ENCODE assay signal across 9 cellular contexts in the genomic region with DNA sequence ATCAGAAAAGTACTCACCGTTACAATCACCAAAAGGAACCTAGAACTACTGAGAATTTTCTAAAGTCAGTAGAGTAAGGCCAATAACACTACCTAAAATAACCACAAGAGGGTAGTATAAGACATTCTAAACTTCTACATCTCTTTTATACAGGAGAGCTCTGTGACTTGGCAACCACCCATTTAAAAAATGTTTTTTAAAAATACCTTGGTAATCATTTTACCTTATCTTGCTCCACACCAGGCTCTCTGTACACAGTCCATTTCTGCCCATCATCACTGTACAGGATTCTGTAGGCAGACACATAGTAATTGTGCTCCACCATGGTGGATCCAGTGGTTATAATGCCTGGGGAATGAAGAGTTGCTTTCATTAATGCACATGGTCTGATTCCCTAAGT. TPM values are rescaled to one million over a fixed set of nuclear protein-coding genes. Genes with fewer than 3 reads are reported as not detected.
DNase-seq lines count a peak whose midpoint lies in the region; ATAC-seq, FAIRE-seq and TF ChIP-seq lines count a peak whose summit lies in the region.
"Had no signal": no experiment of that assay in that cellular context is flagged by ENCODE, and none has a peak within 500 bp of the region (broad histone marks: within the 10 kb centered on the region; RNA-seq: fewer than 3 reads in every experiment).

No MANE protein-coding gene starts in this region.

- H3K36me3 ChIP-seq in SU-DHL-6 (ENCODE audit: low read length), result no peaks in the 10 kb centered on the region
- H3K36me3 ChIP-seq in pancreas, result no peaks in the 10 kb centered on the region

- WGBS in pancreas, 2 donors, result 15 to 26% methylated on average over 1 of the region's 1 CpG

- no peaks in the 10 kb centered on the region for H3K9me3 ChIP-seq in SU-DHL-6 (ENCODE audit: insufficient read depth, low read length)
- no peaks in the 10 kb centered on the region for H3K9me3 ChIP-seq in pancreas

- H3F3A ChIP-seq in SU-DHL-6 (ENCODE audit: insufficient read depth), result no peaks in the 10 kb centered on the region

- TF ChIP-seq CTCF in AG04449 (IDR thresholded peaks at IDR 0.05; ENCODE audit: insufficient read depth, low read length, missing control alignments) (peak; percentile 10), GM13976 (IDR thresholded peaks at IDR 0.05; ENCODE audit: borderline replicate concordance, control extremely low read depth, extremely low read depth, insufficient read depth, missing control alignments) (peak; percentile 34), SU-DHL-6 (IDR thresholded peaks at IDR 0.05; ENCODE audit: insufficient read depth, low read length, poor library complexity, severe bottlenecking) (peak; percentile 21), pancreas (IDR thresholded peaks at IDR 0.05) (peak; percentile 54 to 80 (median 72))

- no peaks in the 10 kb centered on the region for H4K20me1 ChIP-seq in SU-DHL-6 (ENCODE audit: low read depth, low read length)

- H3K4me3 ChIP-seq in AG04449 (ENCODE audit: low read depth, low read length) (no peak overlapping the region), SU-DHL-6 (ENCODE audit: insufficient read depth, low read length, poor library complexity, severe bottlenecking) (no peak overlapping the region), pancreas (no peak overlapping the region)

- CTCF ChIA-PET in AG04449 (lab: Yijun Ruan, JAX), result interaction anchor here (0.6 to 10.2 kb wide), 41 partner anchors 9 to 937 kb away, joined by 3 to 394 read pairs (median 4); a partner anchor contains a TSS

- POLR2A ChIA-PET in AG04449 (lab: Yijun Ruan, JAX), result no interaction called here

- ATAC-seq in HG02759 (IDR thresholded peaks at IDR 0.05; ENCODE audit: unreplicated experiment) (peak; percentile 82), pancreas (peak; percentile 65 to 93 (median 91))

- H3K79me2 ChIP-seq in SU-DHL-6 (ENCODE audit: insufficient read depth, low read length), result no peaks in the 10 kb centered on the region

- FAIRE-seq in pancreas (lab: Jason Lieb, UNC), result peak; percentile 94
- FAIRE-seq: keratinocyte had no signal

- in situ Hi-C loops in GM13976 (cut with MboI; ENCODE audit: low sequenced_read_pairs, unreplicated experiment), result loop anchor here (25.0 kb wide), 3 partner anchors 345 to 780 kb away; a partner anchor contains a TSS

- intact Hi-C loops in pancreas (cut with DNase I), result loop anchor here in 2 of 3 donors (5.0 to 10.0 kb wide), 3 partner anchors 170 to 357 kb away; no protein-coding TSS in a partner anchor

- no peak overlapping the region for H3K9ac ChIP-seq in SU-DHL-6 (ENCODE audit: low read length)

- no peak overlapping the region for H2AFZ ChIP-seq in SU-DHL-6 (ENCODE audit: low read depth, low read length, severe bottlenecking)

- H3K9me2 ChIP-seq in SU-DHL-6 (replicated peaks; ENCODE audit: insufficient read depth, low read length), result no peaks in the 10 kb centered on the region

- H3K27ac ChIP-seq in SU-DHL-6 (ENCODE audit: low read depth, low read length), result no peak overlapping the region
- no peak overlapping the region for H3K27ac ChIP-seq in pancreas

- H3K4me2 ChIP-seq in SU-DHL-6 (ENCODE audit: low read depth, low read length, poor library complexity, severe bottlenecking), result no peak overlapping the region

- DNase-seq in AG04449 (ENCODE audit: low read depth, low spot score), result no peak
- peak; percentile 46 for DNase-seq in GM13976 (ENCODE audit: low spot score)
- peak; percentile 9 for DNase-seq in NCI-H1092 (lab: John Stamatoyannopoulos, UW)
- peak; percentile 34 for DNase-seq in fibroblast of the conjunctiva (ENCODE audit: low read depth)
- DNase-seq in pancreas, result no peak
- DNase-seq in mesenteric fat pad (ENCODE audit: low spot score), result no peak

- no peaks in the 10 kb centered on the region for H3K27me3 ChIP-seq in SU-DHL-6 (ENCODE audit: low read length)
- H3K27me3 ChIP-seq in pancreas, result no peaks in the 10 kb centered on the region

- H3K4me1 ChIP-seq in pancreas, result no peaks in the 10 kb centered on the region

RNA-seq across cellular contexts. Expression of a gene that starts 54.4 kb away (rescaled TPM):
- total RNA-seq in pancreas, result 1 to 10 TPM; 3.6 to 9.5 (median 6.7) TPM
- 10 to 100 TPM in 1 of 2 donors, 1 to 10 TPM in 1; 5.7 to 16.1 TPM for polyA plus RNA-seq in pancreas
- total RNA-seq in mesenteric fat pad, result 9.4 TPM

Comparison
In these comparisons a context has a peak if more than half of its experiments do, and no peak if none do; other contexts are left out.
1. DNase-seq: peak in GM13976 (single experiment), NCI-H1092 (single experiment) and fibroblast of the conjunctiva (single experiment); none in AG04449 (single experiment), pancreas (0 of 6) and mesenteric fat pad (single experiment).
2. CTCF ChIP-seq: peak in every context shown above with its lines; median percentile 72 in pancreas; 34 in GM13976; 21 in SU-DHL-6; 10 in AG04449.